Comparison of ENCODE assay signal across 6 cellular contexts in the genomic region with DNA sequence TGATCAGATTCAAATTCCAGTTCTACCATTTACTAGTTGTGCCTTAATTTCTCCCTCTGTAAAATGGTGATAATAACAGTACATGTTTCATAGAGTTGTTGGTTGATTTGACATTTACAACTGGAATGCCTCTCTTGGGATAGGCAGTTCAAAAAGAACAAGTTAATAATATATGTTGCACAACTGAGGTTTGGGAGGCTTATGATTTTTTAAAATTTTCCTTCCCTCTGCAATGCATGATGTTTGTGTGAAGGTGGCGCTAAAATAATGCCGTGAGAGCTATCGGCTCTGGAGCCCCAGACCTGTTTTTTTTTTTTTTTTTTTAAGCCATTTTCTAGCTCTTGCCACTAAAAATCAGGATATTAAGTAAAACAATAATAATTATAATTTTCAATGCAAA. TPM values are rescaled to one million over a fixed set of nuclear protein-coding genes. Genes with fewer than 3 reads are reported as not detected.
DNase-seq lines count a peak whose midpoint lies in the region; ATAC-seq and TF ChIP-seq lines count a peak whose summit lies in the region.

No MANE protein-coding gene starts in this region.

- intact Hi-C loops in Right ventricle myocardium inferior (cut with DNase I) = no loop called here

- no peak overlapping the region for H3K4me3 ChIP-seq in AG04450 (ENCODE audit: low read depth, low read length)
- H3K4me3 ChIP-seq in HAP-1 = no peak overlapping the region

- in situ Hi-C loops in HAP-1 (cut with MboI; ENCODE audit: low sequenced_read_pairs) = no loop called here

- H3K36me3 ChIP-seq in HAP-1 (replicated peaks) = peaks cover 8% of the 10 kb centered on the region

- POLR2A ChIA-PET in AG04450 (lab: Yijun Ruan, JAX) = no interaction called here

- CTCF ChIA-PET in AG04450 (lab: Charles Lee) = interaction anchor here (0.6 to 10.4 kb wide), 9 partner anchors 11 to 360 kb away, joined by 3 to 113 read pairs (median 4); a partner anchor contains a TSS

- TF ChIP-seq CTCF in AG04450 (IDR thresholded peaks at IDR 0.05; ENCODE audit: low read depth, low read length) (peak; percentile 28), LNCAP (IDR thresholded peaks at IDR 0.05) (peak; percentile 42; the same call in 1 of the 2 replicates)

- H3K27me3 ChIP-seq in AG04450 (ENCODE audit: control insufficient read depth, insufficient read depth, low read length) (no peaks in the 10 kb centered on the region), HAP-1 (ENCODE audit: low read depth) (no peaks in the 10 kb centered on the region)

- H3K4me1 ChIP-seq in HAP-1 = no peaks in the 10 kb centered on the region

- ATAC-seq in esophagus mucosa = peak; percentile 59
- ATAC-seq in HG02759 (IDR thresholded peaks at IDR 0.05; ENCODE audit: unreplicated experiment) = no peak
- ATAC-seq in Right ventricle myocardium inferior = no peak

- no peak for DNase-seq in AG04450 (ENCODE audit: low read depth, low spot score)
- no peak for DNase-seq in HAP-1 (ENCODE audit: low spot score in 2 of 2)
- no peak for DNase-seq in Right ventricle myocardium inferior (ENCODE audit: missing footprints)

- H3K27ac ChIP-seq in AG04450 (ENCODE audit: low read depth, low read length) = no peak overlapping the region

- H3K9me3 ChIP-seq in AG04450 (ENCODE audit: control insufficient read depth, insufficient read depth, low read length) (no peaks in the 10 kb centered on the region), HAP-1 (no peaks in the 10 kb centered on the region)

RNA-seq across cellular contexts. Expression of a gene that starts 18.6 kb away (rescaled TPM):
- 43.6 and 56.2 TPM in 2 replicates for polyA plus RNA-seq in AG04450 (2011; rRNA removed)
- polyA minus RNA-seq in AG04450 (2011; rRNA and poly(A)+ RNA removed) = 12.6 and 17.5 TPM in 2 replicates
- total RNA-seq in esophagus mucosa (24.0 TPM), Right ventricle myocardium inferior (26.5 TPM)

RNA-seq across cellular contexts. Expression of a gene that starts 22.0 kb away (rescaled TPM):
- polyA plus RNA-seq in AG04450 (2011; rRNA removed) = 10.5 and 13.1 TPM in 2 replicates
- 10.7 and 14.7 TPM in 2 replicates for polyA minus RNA-seq in AG04450 (2011; rRNA and poly(A)+ RNA removed)
- total RNA-seq in esophagus mucosa = 6.6 TPM
- total RNA-seq in Right ventricle myocardium inferior = 5.3 TPM

RNA-seq across cellular contexts. Expression of a gene that starts 23.7 kb away (rescaled TPM):
- not detected in 2 replicates for polyA plus RNA-seq in AG04450 (2011; rRNA removed)
- polyA minus RNA-seq in AG04450 (2011; rRNA and poly(A)+ RNA removed) = not detected in 2 replicates
- total RNA-seq in esophagus mucosa (not detected), Right ventricle myocardium inferior (not detected)

RNA-seq across cellular contexts. Expression of a gene that starts 44.9 kb away (rescaled TPM):
- polyA plus RNA-seq in AG04450 (2011; rRNA removed) = 1.6 and 2.0 TPM in 2 replicates
- polyA minus RNA-seq in AG04450 (2011; rRNA and poly(A)+ RNA removed) = 1.3 and 1.6 TPM in 2 replicates
- total RNA-seq in esophagus mucosa (1.2 TPM), Right ventricle myocardium inferior (1.2 TPM)

RNA-seq across cellular contexts. Expression of a gene that starts 51.1 kb away (rescaled TPM):
- not detected in 2 replicates for polyA plus RNA-seq in AG04450 (2011; rRNA removed)
- not detected in 2 replicates for polyA minus RNA-seq in AG04450 (2011; rRNA and poly(A)+ RNA removed)
- total RNA-seq in esophagus mucosa (not detected), Right ventricle myocardium inferior (not detected)
